1 cellular context compared by ENCODE assay signal in the genomic region with DNA sequence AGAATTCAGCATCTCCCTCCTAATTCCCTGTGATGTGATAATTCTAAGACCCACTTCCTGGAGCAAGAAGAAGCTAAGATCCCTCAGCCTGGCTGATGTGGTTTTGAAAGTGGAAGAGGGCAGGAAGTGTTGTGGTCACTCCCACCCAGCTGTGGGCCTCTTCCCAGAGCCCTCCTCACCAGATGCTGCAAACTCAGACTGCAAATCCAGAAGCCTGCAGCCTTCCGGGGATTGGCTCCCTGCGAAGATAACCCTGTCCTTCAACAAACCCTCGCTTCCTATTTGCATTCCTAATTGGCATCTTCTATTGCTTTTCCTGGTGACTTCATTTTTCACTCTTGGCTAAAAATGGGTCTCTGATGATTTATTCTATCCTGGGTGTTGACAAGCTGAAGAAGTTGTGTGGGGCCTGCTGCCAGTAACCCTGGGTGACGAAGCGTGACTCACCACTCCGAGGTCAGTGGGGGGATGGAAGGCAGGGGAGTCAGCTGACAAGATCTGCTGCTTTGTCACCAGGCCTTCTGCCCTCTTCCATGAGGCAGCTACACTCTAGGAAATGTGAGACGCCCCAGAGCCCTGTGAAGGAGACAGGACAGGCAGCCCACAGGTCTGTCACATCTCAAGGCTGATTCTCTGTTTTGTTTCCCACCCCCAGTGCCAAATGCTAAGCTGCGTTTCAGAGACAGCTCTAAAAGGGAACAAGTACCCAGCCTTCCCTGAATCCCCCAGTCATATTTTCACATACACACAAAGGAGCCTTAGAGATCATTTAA.
A peak's percentile ranks its signal among the peaks of the same experiment; 100 is the strongest.
TF ChIP-seq lines count a peak whose summit lies in the region.

No MANE protein-coding gene starts in this region.

TF ChIP-seq in HEK293, 187 proteins besides CTCF, POLR2A, EP300 and RAD21 (continued from another document and continues in another):
- TF ChIP-seq PRDM4 (tag by site-specific recombination; IDR thresholded peaks at IDR 0.05): peak; percentile 88
- TF ChIP-seq, protein P1, sequence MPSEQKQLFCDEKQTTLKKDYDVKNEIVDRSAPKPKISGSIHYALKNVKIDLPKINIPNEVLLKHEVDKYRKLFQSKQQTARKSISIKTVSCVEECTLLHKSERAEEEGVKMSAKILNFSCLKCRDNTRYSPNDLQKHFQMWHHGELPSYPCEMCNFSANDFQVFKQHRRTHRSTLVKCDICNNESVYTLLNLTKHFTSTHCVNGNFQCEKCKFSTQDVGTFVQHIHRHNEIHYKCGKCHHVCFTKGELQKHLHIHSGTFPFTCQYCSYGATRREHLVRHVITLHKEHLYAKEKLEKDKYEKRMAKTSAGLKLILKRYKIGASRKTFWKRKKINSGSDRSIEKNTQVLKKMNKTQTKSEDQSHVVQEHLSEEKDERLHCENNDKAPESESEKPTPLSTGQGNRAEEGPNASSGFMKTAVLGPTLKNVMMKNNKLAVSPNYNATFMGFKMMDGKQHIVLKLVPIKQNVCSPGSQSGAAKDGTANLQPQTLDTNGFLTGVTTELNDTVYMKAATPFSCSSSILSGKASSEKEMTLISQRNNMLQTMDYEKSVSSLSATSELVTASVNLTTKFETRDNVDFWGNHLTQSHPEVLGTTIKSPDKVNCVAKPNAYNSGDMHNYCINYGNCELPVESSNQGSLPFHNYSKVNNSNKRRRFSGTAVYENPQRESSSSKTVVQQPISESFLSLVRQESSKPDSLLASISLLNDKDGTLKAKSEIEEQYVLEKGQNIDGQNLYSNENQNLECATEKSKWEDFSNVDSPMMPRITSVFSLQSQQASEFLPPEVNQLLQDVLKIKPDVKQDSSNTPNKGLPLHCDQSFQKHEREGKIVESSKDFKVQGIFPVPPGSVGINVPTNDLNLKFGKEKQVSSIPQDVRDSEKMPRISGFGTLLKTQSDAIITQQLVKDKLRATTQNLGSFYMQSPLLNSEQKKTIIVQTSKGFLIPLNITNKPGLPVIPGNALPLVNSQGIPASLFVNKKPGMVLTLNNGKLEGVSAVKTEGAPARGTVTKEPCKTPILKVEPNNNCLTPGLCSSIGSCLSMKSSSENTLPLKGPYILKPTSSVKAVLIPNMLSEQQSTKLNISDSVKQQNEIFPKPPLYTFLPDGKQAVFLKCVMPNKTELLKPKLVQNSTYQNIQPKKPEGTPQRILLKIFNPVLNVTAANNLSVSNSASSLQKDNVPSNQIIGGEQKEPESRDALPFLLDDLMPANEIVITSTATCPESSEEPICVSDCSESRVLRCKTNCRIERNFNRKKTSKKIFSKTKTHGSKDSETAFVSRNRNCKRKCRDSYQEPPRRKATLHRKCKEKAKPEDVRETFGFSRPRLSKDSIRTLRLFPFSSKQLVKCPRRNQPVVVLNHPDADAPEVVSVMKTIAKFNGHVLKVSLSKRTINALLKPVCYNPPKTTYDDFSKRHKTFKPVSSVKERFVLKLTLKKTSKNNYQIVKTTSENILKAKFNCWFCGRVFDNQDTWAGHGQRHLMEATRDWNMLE (tag by site-specific recombination; conservative IDR thresholded peaks at IDR 0.05; ENCODE audit: low read depth): peak; percentile 62
- TF ChIP-seq ZNF121 (tag by site-specific recombination; IDR thresholded peaks at IDR 0.05): no peak
- TF ChIP-seq ZNF211 (tag by site-specific recombination; IDR thresholded peaks at IDR 0.05; ENCODE audit: low read depth): no peak
- peak; percentile 99 for TF ChIP-seq SP7 (tag by site-specific recombination; IDR thresholded peaks at IDR 0.05)
- no peak for TF ChIP-seq ZSCAN16 (tag by site-specific recombination; IDR thresholded peaks at IDR 0.05)
- TF ChIP-seq ZNF404 (tag by site-specific recombination; IDR thresholded peaks at IDR 0.05): no peak
- TF ChIP-seq ZBTB7A (tag by site-specific recombination; IDR thresholded peaks at IDR 0.05; ENCODE audit: low read depth): peak; percentile 72; the same call in 1 of the 2 replicates
- peak; percentile 59; the same call in 1 of the 2 replicates for TF ChIP-seq BCL11B (tag by site-specific recombination; IDR thresholded peaks at IDR 0.05; ENCODE audit: low read depth)
- no peak for TF ChIP-seq ZBTB6 (tag by site-specific recombination; IDR thresholded peaks at IDR 0.05)
- TF ChIP-seq, protein P2, sequence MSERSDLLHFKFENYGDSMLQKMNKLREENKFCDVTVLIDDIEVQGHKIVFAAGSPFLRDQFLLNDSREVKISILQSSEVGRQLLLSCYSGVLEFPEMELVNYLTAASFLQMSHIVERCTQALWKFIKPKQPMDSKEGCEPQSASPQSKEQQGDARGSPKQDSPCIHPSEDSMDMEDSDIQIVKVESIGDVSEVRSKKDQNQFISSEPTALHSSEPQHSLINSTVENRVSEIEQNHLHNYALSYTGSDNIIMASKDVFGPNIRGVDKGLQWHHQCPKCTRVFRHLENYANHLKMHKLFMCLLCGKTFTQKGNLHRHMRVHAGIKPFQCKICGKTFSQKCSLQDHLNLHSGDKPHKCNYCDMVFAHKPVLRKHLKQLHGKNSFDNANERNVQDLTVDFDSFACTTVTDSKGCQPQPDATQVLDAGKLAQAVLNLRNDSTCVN (tag by site-specific recombination; optimal IDR thresholded peaks at IDR 0.05): no peak
- no peak for TF ChIP-seq ZNF837 (tag by site-specific recombination; IDR thresholded peaks at IDR 0.05)
- TF ChIP-seq ZNF701 (tag by site-specific recombination; IDR thresholded peaks at IDR 0.05): 0 out of 2 replicates have a peak, but pooled peaks have one; percentile 72
- TF ChIP-seq, protein P3, sequence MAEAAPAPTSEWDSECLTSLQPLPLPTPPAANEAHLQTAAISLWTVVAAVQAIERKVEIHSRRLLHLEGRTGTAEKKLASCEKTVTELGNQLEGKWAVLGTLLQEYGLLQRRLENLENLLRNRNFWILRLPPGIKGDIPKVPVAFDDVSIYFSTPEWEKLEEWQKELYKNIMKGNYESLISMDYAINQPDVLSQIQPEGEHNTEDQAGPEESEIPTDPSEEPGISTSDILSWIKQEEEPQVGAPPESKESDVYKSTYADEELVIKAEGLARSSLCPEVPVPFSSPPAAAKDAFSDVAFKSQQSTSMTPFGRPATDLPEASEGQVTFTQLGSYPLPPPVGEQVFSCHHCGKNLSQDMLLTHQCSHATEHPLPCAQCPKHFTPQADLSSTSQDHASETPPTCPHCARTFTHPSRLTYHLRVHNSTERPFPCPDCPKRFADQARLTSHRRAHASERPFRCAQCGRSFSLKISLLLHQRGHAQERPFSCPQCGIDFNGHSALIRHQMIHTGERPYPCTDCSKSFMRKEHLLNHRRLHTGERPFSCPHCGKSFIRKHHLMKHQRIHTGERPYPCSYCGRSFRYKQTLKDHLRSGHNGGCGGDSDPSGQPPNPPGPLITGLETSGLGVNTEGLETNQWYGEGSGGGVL (tag by site-specific recombination; IDR thresholded peaks at IDR 0.05): peak; percentile 90
- TF ChIP-seq ZNF202 (tag by site-specific recombination; IDR thresholded peaks at IDR 0.05; ENCODE audit: borderline replicate concordance): no peak
- no peak for TF ChIP-seq ZNF560 (tag by site-specific recombination; IDR thresholded peaks at IDR 0.05; ENCODE audit: borderline replicate concordance)
- TF ChIP-seq, protein P4, sequence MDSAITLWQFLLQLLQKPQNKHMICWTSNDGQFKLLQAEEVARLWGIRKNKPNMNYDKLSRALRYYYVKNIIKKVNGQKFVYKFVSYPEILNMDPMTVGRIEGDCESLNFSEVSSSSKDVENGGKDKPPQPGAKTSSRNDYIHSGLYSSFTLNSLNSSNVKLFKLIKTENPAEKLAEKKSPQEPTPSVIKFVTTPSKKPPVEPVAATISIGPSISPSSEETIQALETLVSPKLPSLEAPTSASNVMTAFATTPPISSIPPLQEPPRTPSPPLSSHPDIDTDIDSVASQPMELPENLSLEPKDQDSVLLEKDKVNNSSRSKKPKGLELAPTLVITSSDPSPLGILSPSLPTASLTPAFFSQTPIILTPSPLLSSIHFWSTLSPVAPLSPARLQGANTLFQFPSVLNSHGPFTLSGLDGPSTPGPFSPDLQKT (IDR thresholded peaks at IDR 0.05; ENCODE audit: borderline replicate concordance, low read depth, low read length): no peak
- TF ChIP-seq ZNF639 (tag by site-specific recombination; IDR thresholded peaks at IDR 0.05): peak; percentile 94
- TF ChIP-seq ZNF670 (tag by site-specific recombination; IDR thresholded peaks at IDR 0.05; ENCODE audit: low read depth): no peak
- no peak for TF ChIP-seq ZNF600 (tag by site-specific recombination; IDR thresholded peaks at IDR 0.05)
- no peak for TF ChIP-seq ZNF530 (tag by site-specific recombination; IDR thresholded peaks at IDR 0.05; ENCODE audit: low read depth)
- TF ChIP-seq KLF1 (tag by site-specific recombination; IDR thresholded peaks at IDR 0.05): peak; percentile 40; the same call in 1 of the 2 replicates
- TF ChIP-seq ZNF747 (tag by site-specific recombination; IDR thresholded peaks at IDR 0.05): no peak
- peak; percentile 77 for TF ChIP-seq SCRT2 (tag by site-specific recombination; IDR thresholded peaks at IDR 0.05)
- TF ChIP-seq, protein P5, sequence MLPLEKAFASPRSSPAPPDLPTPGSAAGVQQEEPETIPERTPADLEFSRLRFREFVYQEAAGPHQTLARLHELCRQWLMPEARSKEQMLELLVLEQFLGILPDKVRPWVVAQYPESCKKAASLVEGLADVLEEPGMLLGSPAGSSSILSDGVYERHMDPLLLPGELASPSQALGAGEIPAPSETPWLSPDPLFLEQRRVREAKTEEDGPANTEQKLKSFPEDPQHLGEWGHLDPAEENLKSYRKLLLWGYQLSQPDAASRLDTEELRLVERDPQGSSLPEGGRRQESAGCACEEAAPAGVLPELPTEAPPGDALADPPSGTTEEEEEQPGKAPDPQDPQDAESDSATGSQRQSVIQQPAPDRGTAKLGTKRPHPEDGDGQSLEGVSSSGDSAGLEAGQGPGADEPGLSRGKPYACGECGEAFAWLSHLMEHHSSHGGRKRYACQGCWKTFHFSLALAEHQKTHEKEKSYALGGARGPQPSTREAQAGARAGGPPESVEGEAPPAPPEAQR (tag by site-specific recombination; IDR thresholded peaks at IDR 0.05): peak; percentile 78; the same call in 1 of the 2 replicates
- peak; percentile 96 for TF ChIP-seq INSM2 (tag by site-specific recombination; IDR thresholded peaks at IDR 0.05)
- TF ChIP-seq ZNF585B (tag by site-specific recombination; IDR thresholded peaks at IDR 0.05): no peak
- TF ChIP-seq ZNF416 (tag by site-specific recombination; IDR thresholded peaks at IDR 0.05): no peak
- TF ChIP-seq PRDM1 (tag by site-specific recombination; IDR thresholded peaks at IDR 0.05): peak; percentile 53; the same call in 1 of the 2 replicates
- TF ChIP-seq GLI2 (tag by site-specific recombination; IDR thresholded peaks at IDR 0.05; ENCODE audit: borderline replicate concordance, low read depth): peak; percentile 92
- TF ChIP-seq, protein P6, sequence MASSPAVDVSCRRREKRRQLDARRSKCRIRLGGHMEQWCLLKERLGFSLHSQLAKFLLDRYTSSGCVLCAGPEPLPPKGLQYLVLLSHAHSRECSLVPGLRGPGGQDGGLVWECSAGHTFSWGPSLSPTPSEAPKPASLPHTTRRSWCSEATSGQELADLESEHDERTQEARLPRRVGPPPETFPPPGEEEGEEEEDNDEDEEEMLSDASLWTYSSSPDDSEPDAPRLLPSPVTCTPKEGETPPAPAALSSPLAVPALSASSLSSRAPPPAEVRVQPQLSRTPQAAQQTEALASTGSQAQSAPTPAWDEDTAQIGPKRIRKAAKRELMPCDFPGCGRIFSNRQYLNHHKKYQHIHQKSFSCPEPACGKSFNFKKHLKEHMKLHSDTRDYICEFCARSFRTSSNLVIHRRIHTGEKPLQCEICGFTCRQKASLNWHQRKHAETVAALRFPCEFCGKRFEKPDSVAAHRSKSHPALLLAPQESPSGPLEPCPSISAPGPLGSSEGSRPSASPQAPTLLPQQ (tag by site-specific recombination; IDR thresholded peaks at IDR 0.05): peak; percentile 95
- TF ChIP-seq ZNF521 (tag by site-specific recombination; IDR thresholded peaks at IDR 0.05): no peak
- no peak for TF ChIP-seq ZBTB20 (tag by site-specific recombination; IDR thresholded peaks at IDR 0.05)
- no peak for TF ChIP-seq ZNF16 (tag by site-specific recombination; IDR thresholded peaks at IDR 0.05; ENCODE audit: low read depth)
- 0 out of 2 replicates have a peak, but pooled peaks have one; percentile 14 for TF ChIP-seq ZNF146 (tag by site-specific recombination; IDR thresholded peaks at IDR 0.05)
